Comparison of ENCODE assay signal across 16 cellular contexts in genomic region chr3:194282436-194283122, GRCh38.
A peak's percentile ranks its signal among the peaks of the same experiment; 100 is the strongest.
DNase-seq lines count a peak whose midpoint lies in the region; ATAC-seq and TF ChIP-seq lines count a peak whose summit lies in the region.
"Had no signal": no experiment of that assay in that cellular context is flagged by ENCODE, and none has a peak within 500 bp of the region (broad histone marks: within the 10 kb centered on the region; RNA-seq: fewer than 3 reads in every experiment).

No MANE protein-coding gene starts in this region.

- DNase-seq in breast epithelium (ENCODE audit: low spot score in 2 of 2) (peak; percentile 11 to 33), MCF 10A (ENCODE audit: unreplicated experiment) (no peak), adrenal gland (peak in 6 of 7 donors; percentile 1 to 45 (median 16)), mesenchymal stem cell (no peak), upper lobe of right lung (peak; percentile 58), SHP77 treated with DMSO at 0.1 percent for 48 hours (lab: John Stamatoyannopoulos, UW) (no peak), stomach (no peak)
- no peak for DNase-seq in effector CD4-positive, alpha-beta T cell
- DNase-seq: activated CD4-positive, alpha-beta T cell treated with anti-CD3 and anti-CD28 coated beads for 48 hours; cerebellar nuclear complex; EL; foreskin melanocyte; NCI-H1048; NCI-H2171 treated with DMSO at 0.1 percent for 48 hours; T1000 had no signal

- no peaks in the 10 kb centered on the region for H3K79me1 ChIP-seq in mesenchymal stem cell (replicated peaks; ENCODE audit: low read length, poor library complexity, severe bottlenecking)

- TF ChIP-seq CTCF in breast epithelium (IDR thresholded peaks at IDR 0.05) (no peak), MCF 10A (IDR thresholded peaks at IDR 0.05; ENCODE audit: unreplicated experiment) (no peak), adrenal gland (IDR thresholded peaks at IDR 0.05) (no peak), upper lobe of right lung (IDR thresholded peaks at IDR 0.05) (no peak), stomach (IDR thresholded peaks at IDR 0.05) (no peak)

- peak overlapping the region; percentile 56 for H3K9ac ChIP-seq in mesenchymal stem cell (ENCODE audit: low read length)

- peak overlapping the region; percentile 82 for H2BK15ac ChIP-seq in mesenchymal stem cell (ENCODE audit: low read depth, poor library complexity, severe bottlenecking)

- intact Hi-C loops in breast epithelium (cut with DNase I; ENCODE audit: low total_unique reads) (no loop called here), MCF 10A (cut with micrococcal nuclease) (no loop called here), adrenal gland (cut with DNase I) (no loop called here), upper lobe of right lung (cut with DNase I) (no loop called here), stomach (cut with DNase I; ENCODE audit: low total_unique reads) (no loop called here)

- H3K4me3 ChIP-seq in breast epithelium = no peak overlapping the region
- no peak overlapping the region for H3K4me3 ChIP-seq in adrenal gland
- no peak overlapping the region for H3K4me3 ChIP-seq in mesenchymal stem cell (ENCODE audit: insufficient read depth in 1 of 2, low read depth in 1 of 2, low read length in 2 of 2)
- H3K4me3 ChIP-seq in upper lobe of right lung = no peak overlapping the region
- no peak overlapping the region for H3K4me3 ChIP-seq in stomach
- H3K4me3 ChIP-seq: SJSA1 had no signal

- H3K4ac ChIP-seq in mesenchymal stem cell (ENCODE audit: low read depth in 1 of 2, low read length in 2 of 2) = no peak overlapping the region

- H3K9me3 ChIP-seq in breast epithelium (no peaks in the 10 kb centered on the region), adrenal gland (replicated peaks in 1 of 3) (no peaks in the 10 kb centered on the region), mesenchymal stem cell (ENCODE audit: control insufficient read depth, low read length) (no peaks in the 10 kb centered on the region), upper lobe of right lung (no peaks in the 10 kb centered on the region), stomach (no peaks in the 10 kb centered on the region)
- H3K9me3 ChIP-seq: SJSA1 had no signal

- peak; percentile 16 for ATAC-seq in upper lobe of right lung

- H3K9me3 Mint-ChIP-seq in MCF 10A (ENCODE audit: unreplicated experiment) = no peaks in the 10 kb centered on the region

- peaks cover 13 to 31% of the 10 kb centered on the region in 2 donors for H3K4me1 ChIP-seq in breast epithelium
- peaks cover 23 to 30% of the 10 kb centered on the region in 2 donors for H3K4me1 ChIP-seq in adrenal gland (replicated peaks in 1 of 2)
- peaks cover 10% of the 10 kb centered on the region for H3K4me1 ChIP-seq in mesenchymal stem cell (ENCODE audit: control insufficient read depth, insufficient read depth, low read depth, low read length)
- H3K4me1 ChIP-seq in upper lobe of right lung = peaks cover 21% of the 10 kb centered on the region
- H3K4me1 ChIP-seq in stomach = peaks cover 12 to 28% (median 20%) of the 10 kb centered on the region in 4 donors

- no peaks in the 10 kb centered on the region for H3K27me3 Mint-ChIP-seq in MCF 10A (ENCODE audit: insufficient read depth, unreplicated experiment)

- no peak overlapping the region for H3K23ac ChIP-seq in mesenchymal stem cell (ENCODE audit: low read length in 2 of 2)

- H3K27ac Mint-ChIP-seq in MCF 10A (ENCODE audit: low read depth, unreplicated experiment) = no peak overlapping the region

- no peak overlapping the region for H3K18ac ChIP-seq in mesenchymal stem cell (ENCODE audit: low read depth in 1 of 2, low read length in 2 of 2)

- TF ChIP-seq EP300 in stomach (IDR thresholded peaks at IDR 0.05) = no peak

- H3K36me3 ChIP-seq in breast epithelium = no peaks in the 10 kb centered on the region
- H3K36me3 ChIP-seq in adrenal gland (replicated peaks in 1 of 2) = no peaks in the 10 kb centered on the region
- H3K36me3 ChIP-seq in mesenchymal stem cell (ENCODE audit: control insufficient read depth in 1 of 2, insufficient read depth in 2 of 2, low read depth in 1 of 2, low read length in 2 of 2) = no peaks in the 10 kb centered on the region
- H3K36me3 ChIP-seq in upper lobe of right lung = no peaks in the 10 kb centered on the region
- no peaks in the 10 kb centered on the region for H3K36me3 ChIP-seq in stomach
- H3K36me3 ChIP-seq: SJSA1 had no signal

- peak overlapping the region; percentile 14 for H4K91ac ChIP-seq in mesenchymal stem cell (ENCODE audit: low read length)

- TF ChIP-seq POLR2A in breast epithelium (IDR thresholded peaks at IDR 0.05) (no peak), adrenal gland (IDR thresholded peaks at IDR 0.05) (no peak), stomach (IDR thresholded peaks at IDR 0.05) (no peak)

- no peak overlapping the region for H3K4me3 Mint-ChIP-seq in MCF 10A (ENCODE audit: unreplicated experiment)

- H3K27ac ChIP-seq in breast epithelium (peak overlapping the region in 1 of 2 donors; percentile 26), adrenal gland (no peak overlapping the region), mesenchymal stem cell (ENCODE audit: low read length, poor library complexity, severe bottlenecking) (no peak overlapping the region), upper lobe of right lung (peak overlapping the region; percentile 55), stomach (no peak overlapping the region)
- H3K27ac ChIP-seq: SJSA1 had no signal

- H3K14ac ChIP-seq in mesenchymal stem cell (ENCODE audit: low read length in 2 of 2) = no peak overlapping the region

- no TSS peak for BruUV-seq in MCF 10A (replicated peaks; lab: Mats Ljungman, UMichigan)

- POLR2A ChIA-PET in MCF 10A (lab: Yijun Ruan, JAX) = interaction anchor here (0.6 kb wide), 1 partner anchor 302 kb away, joined by 3 read pairs; no protein-coding TSS in a partner anchor

- H3K36me3 Mint-ChIP-seq in MCF 10A (ENCODE audit: insufficient read depth, unreplicated experiment) = peaks cover 7% of the 10 kb centered on the region

- no peak overlapping the region for H2AK5ac ChIP-seq in mesenchymal stem cell (ENCODE audit: low read length, severe bottlenecking)

- H3K4me1 Mint-ChIP-seq in MCF 10A (ENCODE audit: insufficient read depth, unreplicated experiment) = peaks cover 7% of the 10 kb centered on the region

- H3K27me3 ChIP-seq in breast epithelium = no peaks in the 10 kb centered on the region
- no peaks in the 10 kb centered on the region for H3K27me3 ChIP-seq in adrenal gland
- H3K27me3 ChIP-seq in mesenchymal stem cell (ENCODE audit: control insufficient read depth in 1 of 2, insufficient read depth in 1 of 2, low read length in 2 of 2) = peaks cover 29 to 57% of the 10 kb centered on the region in 2 experiments
- no peaks in the 10 kb centered on the region for H3K27me3 ChIP-seq in upper lobe of right lung
- H3K27me3 ChIP-seq in stomach = peaks cover 0 to 9% (median 0%) of the 10 kb centered on the region in 3 donors
- H3K27me3 ChIP-seq: SJSA1 had no signal

- peak overlapping the region; percentile 10 for H4K8ac ChIP-seq in mesenchymal stem cell (ENCODE audit: low read length)

- no peak overlapping the region for H2BK5ac ChIP-seq in mesenchymal stem cell (ENCODE audit: low read depth, low read length, poor library complexity, severe bottlenecking)

- CTCF ChIA-PET in MCF 10A (lab: Yijun Ruan, JAX) = interaction anchor here (0.6 to 0.8 kb wide), 3 partner anchors 10 to 358 kb away, joined by 3 read pairs; no protein-coding TSS in a partner anchor

- no peak overlapping the region for H2AFZ ChIP-seq in mesenchymal stem cell (ENCODE audit: low read depth, low read length)

- H2BK120ac ChIP-seq in mesenchymal stem cell (ENCODE audit: low read depth, low read length) = no peak overlapping the region

- H3K4me2 ChIP-seq in mesenchymal stem cell (ENCODE audit: low read length, poor library complexity, severe bottlenecking) = no peak overlapping the region

- peak overlapping the region; percentile 4 to 51 for H2BK12ac ChIP-seq in mesenchymal stem cell (ENCODE audit: low read length in 2 of 2)

- WGBS in adrenal gland, 4 donors = 85 to 92% (median 88%) methylated on average over 12 to 15 of the region's 15 CpGs
- WGBS in mesenchymal stem cell = 87% methylated on average over 15 of the region's 15 CpGs
- WGBS in stomach, 5 donors = 84 to 89% (median 85%) methylated on average over 15 of the region's 15 CpGs

Comparison
In these comparisons a context has a peak if more than half of its experiments do, and no peak if none do; other contexts are left out.
1. DNase-seq: peak in breast epithelium (2 of 2), adrenal gland (6 of 7) and upper lobe of right lung (single experiment); none in MCF 10A (single experiment), mesenchymal stem cell (single experiment), SHP77 treated with DMSO at 0.1 percent for 48 hours (single experiment), stomach (single experiment) and effector CD4-positive, alpha-beta T cell (single experiment).